Comparison of ENCODE assay signal across 8 cellular contexts in the genomic region with DNA sequence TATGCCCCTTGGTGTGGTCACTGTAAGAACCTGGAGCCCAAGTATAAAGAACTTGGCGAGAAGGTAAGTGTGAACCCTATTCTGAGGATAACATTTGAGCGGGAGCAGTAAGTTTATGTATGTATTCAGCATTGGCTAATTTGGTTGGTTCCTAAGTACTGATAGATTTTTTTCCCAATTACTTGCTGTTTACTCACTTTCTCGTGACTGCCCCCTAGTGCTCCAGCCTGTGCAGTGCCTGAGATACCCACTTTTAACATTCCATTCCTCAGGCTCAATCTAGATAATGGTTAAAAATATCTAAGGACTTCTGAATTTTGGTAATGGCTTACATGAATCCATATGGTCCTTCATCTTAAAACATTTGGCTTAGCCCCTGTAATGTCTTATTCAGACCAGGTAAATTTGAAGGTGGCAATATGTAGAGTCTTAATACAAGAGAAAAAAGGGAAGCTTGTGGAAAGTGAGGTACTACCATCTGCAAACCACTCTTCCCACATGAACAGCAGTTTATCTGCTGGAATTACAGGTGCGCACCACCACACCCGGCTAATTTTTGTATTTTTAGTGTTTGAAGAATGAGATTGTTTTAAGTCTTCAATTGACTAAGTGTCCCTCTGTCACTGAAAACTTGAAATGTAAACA. TPM values are rescaled to one million over a fixed set of nuclear protein-coding genes. Genes with fewer than 3 reads are reported as not detected.
DNase-seq lines count a peak whose midpoint lies in the region; ATAC-seq and TF ChIP-seq lines count a peak whose summit lies in the region.

No MANE protein-coding gene starts in this region.

- H3K36me3 Mint-ChIP-seq in activated CD4-positive, alpha-beta T cell treated with anti-CD3 and anti-CD28 coated beads for 36 hours (ENCODE audit: low read depth), result peaks cover 64% of the 10 kb centered on the region
- H3K36me3 Mint-ChIP-seq in effector memory CD8-positive, alpha-beta T cell (ENCODE audit: insufficient read depth), result peaks cover 93% of the 10 kb centered on the region

- DNase-seq in NCI-H510A treated with DMSO at 0.1 percent for 48 hours (lab: John Stamatoyannopoulos, UW) (peak; percentile 34), NCI-H510A (lab: John Stamatoyannopoulos, UW) (no peak), NCI-H446 (lab: John Stamatoyannopoulos, UW) (peak; percentile 36 to 46), mucosa of descending colon (peak in 2 of 3 donors; percentile 44 to 81), tibial artery (peak in 1 of 2 donors; percentile 71)
- DNase-seq in activated CD4-positive, alpha-beta T cell treated with anti-CD3 and anti-CD28 coated beads for 36 hours, result peak; percentile 79
- DNase-seq in effector memory CD8-positive, alpha-beta T cell, result peak; percentile 46 to 58 (median 58)

- POLR2A ChIA-PET in activated CD4-positive, alpha-beta T cell treated with anti-CD3 and anti-CD28 coated beads for 36 hours (lab: Charles Lee), result no interaction called here

- ATAC-seq in activated CD4-positive, alpha-beta T cell treated with anti-CD3 and anti-CD28 coated beads for 36 hours, result peak; percentile 81
- ATAC-seq in effector memory CD8-positive, alpha-beta T cell (replicated peaks), result peak; percentile 83
- ATAC-seq in mucosa of descending colon (peak; percentile 77), GM21529 (IDR thresholded peaks at IDR 0.05; ENCODE audit: unreplicated experiment) (no peak)

- no peaks in the 10 kb centered on the region for H3K9me3 Mint-ChIP-seq in activated CD4-positive, alpha-beta T cell treated with anti-CD3 and anti-CD28 coated beads for 36 hours (ENCODE audit: low read depth)
- H3K9me3 Mint-ChIP-seq in effector memory CD8-positive, alpha-beta T cell, result no peaks in the 10 kb centered on the region

- no peaks in the 10 kb centered on the region for H3K27me3 ChIP-seq in tibial artery

- H3K36me3 ChIP-seq in mucosa of descending colon (ENCODE audit: low read depth) (peaks cover 15% of the 10 kb centered on the region), tibial artery (peaks cover 58 to 93% (median 82%) of the 10 kb centered on the region in 3 donors)

- CTCF ChIA-PET in activated CD4-positive, alpha-beta T cell treated with anti-CD3 and anti-CD28 coated beads for 36 hours (lab: Charles Lee), result interaction anchor here (0.6 to 1.9 kb wide), 16 partner anchors 7 to 146 kb away, joined by 3 to 8 read pairs (median 4); partner anchors contain the start of genes ELL3, HYPK and MFAP1

- TF ChIP-seq CTCF in mucosa of descending colon (IDR thresholded peaks at IDR 0.05) (peak; percentile 48), tibial artery (IDR thresholded peaks at IDR 0.05) (peak; percentile 62 to 76)

- H3K9me3 ChIP-seq in mucosa of descending colon, result no peaks in the 10 kb centered on the region
- no peaks in the 10 kb centered on the region for H3K9me3 ChIP-seq in tibial artery

- H3K4me1 Mint-ChIP-seq in activated CD4-positive, alpha-beta T cell treated with anti-CD3 and anti-CD28 coated beads for 36 hours, result no peaks in the 10 kb centered on the region
- H3K4me1 Mint-ChIP-seq in effector memory CD8-positive, alpha-beta T cell (ENCODE audit: low read depth in 2 of 2), result no peaks in the 10 kb centered on the region

- H3K4me3 Mint-ChIP-seq in activated CD4-positive, alpha-beta T cell treated with anti-CD3 and anti-CD28 coated beads for 36 hours, result no peak overlapping the region
- H3K4me3 Mint-ChIP-seq in effector memory CD8-positive, alpha-beta T cell, result no peak overlapping the region

- no peaks in the 10 kb centered on the region for H3K27me3 Mint-ChIP-seq in activated CD4-positive, alpha-beta T cell treated with anti-CD3 and anti-CD28 coated beads for 36 hours
- no peaks in the 10 kb centered on the region for H3K27me3 Mint-ChIP-seq in effector memory CD8-positive, alpha-beta T cell

- H3K27ac Mint-ChIP-seq in activated CD4-positive, alpha-beta T cell treated with anti-CD3 and anti-CD28 coated beads for 36 hours, result peak overlapping the region; percentile 21
- H3K27ac Mint-ChIP-seq in effector memory CD8-positive, alpha-beta T cell, result no peak overlapping the region

- H3K4me1 ChIP-seq in mucosa of descending colon (ENCODE audit: low read depth) (no peaks in the 10 kb centered on the region), tibial artery (no peaks in the 10 kb centered on the region)

- no peak overlapping the region for H3K27ac ChIP-seq in tibial artery

- H3K4me3 ChIP-seq in mucosa of descending colon, result no peak overlapping the region
- no peak overlapping the region for H3K4me3 ChIP-seq in tibial artery

- intact Hi-C loops in activated CD4-positive, alpha-beta T cell treated with anti-CD3 and anti-CD28 coated beads for 36 hours (cut with DNase I, micrococcal nuclease), result loop anchor here (2.0 to 10.0 kb wide), 2 partner anchors 19 to 255 kb away; partner anchors contain the start of gene MAP1A (in 1 of the 2)
- intact Hi-C loops in mucosa of descending colon (cut with DNase I, micrococcal nuclease) (no loop called here), tibial artery (cut with DNase I; ENCODE audit: low total_unique reads) (loop anchor here (10.0 kb wide), 1 partner anchor 255 kb away; the partner anchor contains the start of gene MAP1A)

RNA-seq across cellular contexts. Expression of gene ELL3, which starts 7.1 kb away (rescaled TPM):
- total RNA-seq in activated CD4-positive, alpha-beta T cell treated with anti-CD3 and anti-CD28 coated beads for 36 hours, result 1 to 10 TPM; 3.6 TPM
- total RNA-seq in mucosa of descending colon, result 10 to 100 TPM; 18.4 to 37.4 (median 22.8) TPM

RNA-seq across cellular contexts. Expression of gene SERF2, which starts 22.4 kb away (rescaled TPM):
- total RNA-seq in activated CD4-positive, alpha-beta T cell treated with anti-CD3 and anti-CD28 coated beads for 36 hours, result 100 to 1,000 TPM; 710 to 718 TPM
- 100 to 1,000 TPM; 712 to 944 (median 931) TPM for total RNA-seq in mucosa of descending colon

RNA-seq across cellular contexts. Expression of gene PDIA3, which starts 23.5 kb away (rescaled TPM):
- total RNA-seq in activated CD4-positive, alpha-beta T cell treated with anti-CD3 and anti-CD28 coated beads for 36 hours, result 100 to 1,000 TPM; 274 to 287 TPM
- 100 to 1,000 TPM; 214 to 566 (median 262) TPM for total RNA-seq in mucosa of descending colon

RNA-seq across cellular contexts. Expression of gene SERINC4, which starts 30.3 kb away (rescaled TPM):
- total RNA-seq in activated CD4-positive, alpha-beta T cell treated with anti-CD3 and anti-CD28 coated beads for 36 hours, result under 1 TPM; 0.42 to 0.46 TPM
- under 1 TPM; 0.16 to 0.52 (median 0.29) TPM for total RNA-seq in mucosa of descending colon

RNA-seq across cellular contexts. Expression of gene HYPK, which starts 30.7 kb away (rescaled TPM):
- total RNA-seq in activated CD4-positive, alpha-beta T cell treated with anti-CD3 and anti-CD28 coated beads for 36 hours, result 10 to 100 TPM; 14.0 to 16.4 TPM
- total RNA-seq in mucosa of descending colon, result 10 to 100 TPM; 10.4 to 15.5 (median 13.8) TPM

Comparison
In these comparisons a context has a peak if more than half of its experiments do, and no peak if none do; other contexts are left out.
1. RNA of gene ELL3, which starts 7.1 kb away (total RNA-seq): 18.4 to 37.4 TPM in mucosa of descending colon; 3.6 TPM in activated CD4-positive, alpha-beta T cell treated with anti-CD3 and anti-CD28 coated beads for 36 hours; every median in the first group is over 4 times any median in the second.
2. intact Hi-C loops: an anchor here in activated CD4-positive, alpha-beta T cell treated with anti-CD3 and anti-CD28 coated beads for 36 hours (2.0 to 10.0 kb wide) and tibial artery (10.0 kb wide); none called in mucosa of descending colon.